ENCODE assay signal across 9 cellular contexts in the genomic region with DNA sequence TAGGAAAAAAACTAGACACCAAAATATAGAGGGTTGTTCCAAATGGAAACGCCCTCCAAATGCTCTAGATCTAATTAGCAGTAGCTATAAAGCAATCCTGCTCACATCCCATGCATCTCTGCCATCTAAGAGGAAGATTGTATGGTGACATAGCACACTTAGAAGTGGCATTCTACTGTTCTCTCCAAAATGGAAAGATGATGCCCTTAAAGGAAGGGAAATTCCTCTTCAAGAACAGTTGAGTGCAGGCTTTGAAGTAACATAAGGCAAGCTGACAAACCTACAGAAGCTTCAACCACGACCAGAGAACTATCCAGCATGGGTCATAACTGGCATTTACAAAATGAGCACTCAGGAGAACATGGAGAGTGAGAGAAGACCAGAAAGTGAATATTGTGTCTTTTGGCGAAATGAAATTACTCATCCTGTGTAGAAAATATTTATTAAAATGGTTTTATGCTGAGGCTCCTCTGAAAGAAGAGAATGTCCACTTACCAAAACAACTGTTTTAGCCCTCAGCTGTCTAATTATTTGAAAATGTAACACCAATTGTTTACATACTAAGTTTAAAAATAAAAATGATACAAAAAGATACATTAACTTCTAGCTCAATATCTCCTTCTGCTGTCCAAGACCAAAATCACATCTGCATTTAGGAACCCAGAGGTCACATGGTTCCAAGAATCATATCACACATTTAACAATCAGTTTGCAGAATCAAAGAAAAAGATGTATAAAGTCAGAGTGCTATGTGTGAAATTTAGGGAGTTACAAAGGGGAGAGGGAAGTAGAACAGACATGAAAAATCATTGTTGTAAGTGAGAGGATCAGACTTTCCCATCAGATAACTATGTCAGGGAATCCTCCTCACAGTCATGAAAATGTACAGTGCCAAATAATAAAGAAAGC.
DNase-seq lines count a peak whose midpoint lies in the region; TF ChIP-seq lines count a peak whose summit lies in the region.
"Had no signal": no experiment of that assay in that cellular context is flagged by ENCODE, and none has a peak within 500 bp of the region (broad histone marks: within the 10 kb centered on the region; RNA-seq: fewer than 3 reads in every experiment).

No MANE protein-coding gene starts in this region.

- H3K9me3 Mint-ChIP-seq in HFFc6 (no peaks in the 10 kb centered on the region), immature natural killer cell (no peaks in the 10 kb centered on the region), CD14-positive monocyte (no peaks in the 10 kb centered on the region)

- DNase-seq in HFFc6 (peak; percentile 50), immature natural killer cell (no peak), CD14-positive monocyte (ENCODE audit: low spot score) (no peak), NCI-H2171 (lab: John Stamatoyannopoulos, UW) (no peak), RKO (ENCODE audit: low spot score) (no peak)
- DNase-seq in stimulated activated naive CD4-positive, alpha-beta T cell treated with Interleukin-2 at 50 U/mL for 16 hours (lab: John Stamatoyannopoulos, UW), result no peak
- DNase-seq: retina had no signal

- no peak overlapping the region for H3K9ac ChIP-seq in stomach smooth muscle (ENCODE audit: low read length in 2 of 2)

- peak overlapping the region; percentile 11 to 17 for H3K4me3 ChIP-seq in stomach smooth muscle (ENCODE audit: low read length in 2 of 2)

- H3K27me3 Mint-ChIP-seq in HFFc6 (ENCODE audit: insufficient read depth) (no peaks in the 10 kb centered on the region), immature natural killer cell (ENCODE audit: low read depth in 3 of 3) (no peaks in the 10 kb centered on the region), CD14-positive monocyte (ENCODE audit: low read depth in 3 of 3) (no peaks in the 10 kb centered on the region)

- H3K9me3 ChIP-seq in stomach smooth muscle (ENCODE audit: control insufficient read depth in 2 of 2, low read length in 2 of 2), result no peaks in the 10 kb centered on the region

- H3K36me3 Mint-ChIP-seq in HFFc6 (ENCODE audit: low read depth), result no peaks in the 10 kb centered on the region
- peaks cover 19 to 27% (median 23%) of the 10 kb centered on the region in 3 donors for H3K36me3 Mint-ChIP-seq in immature natural killer cell
- peaks cover 35 to 73% of the 10 kb centered on the region in 2 donors for H3K36me3 Mint-ChIP-seq in CD14-positive monocyte

- H3K27ac ChIP-seq in angular gyrus (ENCODE audit: low read depth, low read length), result peak overlapping the region; percentile 89
- peak overlapping the region; percentile 3 for H3K27ac ChIP-seq in stomach smooth muscle (ENCODE audit: low read length)

- intact Hi-C loops in CD14-positive monocyte (cut with micrococcal nuclease), result no loop called here

- H3K36me3 ChIP-seq in stomach smooth muscle (ENCODE audit: control insufficient read depth in 2 of 2, insufficient read depth in 2 of 2, low read length in 2 of 2), result no peaks in the 10 kb centered on the region

- peak overlapping the region; percentile 87 for H3K27ac Mint-ChIP-seq in HFFc6
- H3K27ac Mint-ChIP-seq in immature natural killer cell, result peak overlapping the region in 4 of 6 donors; percentile 4 to 60 (median 22)
- peak overlapping the region in 2 of 7 donors; percentile 1 to 8 for H3K27ac Mint-ChIP-seq in CD14-positive monocyte

- H3K4me1 Mint-ChIP-seq in HFFc6 (ENCODE audit: low read depth) (peaks cover 81% of the 10 kb centered on the region), immature natural killer cell (peaks cover 3 to 25% of the 10 kb centered on the region in 2 donors), CD14-positive monocyte (no peaks in the 10 kb centered on the region)

- no peaks in the 10 kb centered on the region for H3K27me3 ChIP-seq in stomach smooth muscle (ENCODE audit: control insufficient read depth in 1 of 2, insufficient read depth in 2 of 2, low read length in 2 of 2)

- H3K4me1 ChIP-seq in stomach smooth muscle (ENCODE audit: control insufficient read depth, insufficient read depth, low read length), result peaks cover 10% of the 10 kb centered on the region

- peak overlapping the region; percentile 69 for H3K4me3 Mint-ChIP-seq in HFFc6
- no peak overlapping the region for H3K4me3 Mint-ChIP-seq in immature natural killer cell
- no peak overlapping the region for H3K4me3 Mint-ChIP-seq in CD14-positive monocyte

- peak; percentile 76 for TF ChIP-seq CTCF in HFFc6 (IDR thresholded peaks at IDR 0.05)
- TF ChIP-seq CTCF in CD14-positive monocyte (IDR thresholded peaks at IDR 0.05), result no peak
